In genomic region chr10:123994417-123995081, GRCh38 we compare ENCODE assay signal across 7 cellular contexts.
DNase-seq lines count a peak whose midpoint lies in the region; ATAC-seq and TF ChIP-seq lines count a peak whose summit lies in the region.

No MANE protein-coding gene starts in this region.

- H3K27me3 ChIP-seq in HUES48 (ENCODE audit: control insufficient read depth, insufficient read depth, low read length) (peaks cover 37% of the 10 kb centered on the region), PC-9 (ENCODE audit: insufficient read depth, low read depth) (no peaks in the 10 kb centered on the region)

- POLR2A ChIA-PET in PC-9 (lab: Charles Lee; ENCODE audit: unreplicated experiment): interaction anchor here (0.5 kb wide), 1 partner anchor 111 kb away, joined by 3 read pairs; no protein-coding TSS in a partner anchor

- H3K36me3 ChIP-seq in HUES48 (ENCODE audit: control insufficient read depth, insufficient read depth, low read length) (no peaks in the 10 kb centered on the region), PC-9 (ENCODE audit: low read depth) (no peaks in the 10 kb centered on the region)

- no peak overlapping the region for H2AFZ ChIP-seq in PC-9

- H3K27ac ChIP-seq in HUES48 (ENCODE audit: low read depth, low read length) (no peak overlapping the region), PC-9 (peak overlapping the region; percentile 99)

- BruUV-seq in PC-9 (replicated peaks; lab: Mats Ljungman, UMichigan): no TSS peak

- H3K4me1 Mint-ChIP-seq in natural killer cell treated with Interleukin-12 subunit alpha and Interleukin-12 subunit beta and Interleukin-15 and Interleukin-18, amount 100 ng/mL, for 72 hours (ENCODE audit: low read depth in 2 of 2): peaks cover 11% of the 10 kb centered on the region in 2 donors
- peaks cover 37% of the 10 kb centered on the region for H3K4me1 Mint-ChIP-seq in stimulated activated memory B cell treated with anti-CD40 and anti-IgM and Interleukin-4, amounts not matched to agents 10 μg/mL and 1 μg/mL and 100 μg/mL, for 72 hours

- H3K27ac Mint-ChIP-seq in natural killer cell treated with Interleukin-12 subunit alpha and Interleukin-12 subunit beta and Interleukin-15 and Interleukin-18, amount 100 ng/mL, for 72 hours: no peak overlapping the region
- peak overlapping the region; percentile 52 for H3K27ac Mint-ChIP-seq in stimulated activated memory B cell treated with anti-CD40 and anti-IgM and Interleukin-4, amounts not matched to agents 10 μg/mL and 1 μg/mL and 100 μg/mL, for 72 hours

- H3K4me3 Mint-ChIP-seq in natural killer cell treated with Interleukin-12 subunit alpha and Interleukin-12 subunit beta and Interleukin-15 and Interleukin-18, amount 100 ng/mL, for 72 hours: no peak overlapping the region
- H3K4me3 Mint-ChIP-seq in stimulated activated memory B cell treated with anti-CD40 and anti-IgM and Interleukin-4, amounts not matched to agents 10 μg/mL and 1 μg/mL and 100 μg/mL, for 72 hours: peak overlapping the region; percentile 74

- intact Hi-C loops in PC-9 (cut with micrococcal nuclease; ENCODE audit: unreplicated experiment): loop anchor here (1.0 to 10.0 kb wide), 6 partner anchors 98 to 750 kb away; partner anchors contain the start of genes CHST15 and FAM53B

- DNase-seq in GM13976 (ENCODE audit: low spot score): peak; percentile 93
- DNase-seq in PC-9: peak; percentile 70 to 90
- peak; percentile 68 for DNase-seq in activated T-helper 1 cell treated with anti-CD3 and anti-CD28 coated beads, Interleukin-2, amount 50 U/mL, for 16 hours (ENCODE audit: low read depth in 1 of 2, low spot score in 1 of 2)
- peak; percentile 85 for DNase-seq in fibroblast of peridontal ligament (ENCODE audit: extremely low read depth)
- peak; percentile 86 for DNase-seq in natural killer cell treated with Interleukin-12 subunit alpha and Interleukin-12 subunit beta and Interleukin-15 and Interleukin-18, amount 100 ng/mL, for 72 hours (ENCODE audit: low spot score)

- H3K9me3 ChIP-seq in HUES48 (ENCODE audit: control insufficient read depth, insufficient read depth, low read length): no peaks in the 10 kb centered on the region
- no peaks in the 10 kb centered on the region for H3K9me3 ChIP-seq in PC-9 (ENCODE audit: insufficient read depth, low read depth)

- peak overlapping the region; percentile 57 for H3K4me3 ChIP-seq in HUES48 (ENCODE audit: low read depth, low read length)
- peak overlapping the region; percentile 50; the same call in 1 of the 2 replicates for H3K4me3 ChIP-seq in PC-9

- H3K4me2 ChIP-seq in PC-9: peak overlapping the region; percentile 83

- H3K9ac ChIP-seq in HUES48 (ENCODE audit: low read depth, low read length): no peak overlapping the region

- peaks cover 15% of the 10 kb centered on the region for H3K4me1 ChIP-seq in HUES48 (ENCODE audit: control insufficient read depth, insufficient read depth, low read length)
- H3K4me1 ChIP-seq in PC-9 (replicated peaks; ENCODE audit: insufficient read depth): peaks cover 29% of the 10 kb centered on the region

- peak; percentile 76 to 88 for ATAC-seq in natural killer cell treated with Interleukin-12 subunit alpha and Interleukin-12 subunit beta and Interleukin-15 and Interleukin-18, amount 100 ng/mL, for 72 hours
- peak; percentile 72 for ATAC-seq in stimulated activated memory B cell treated with anti-CD40 and anti-IgM and Interleukin-4, amounts not matched to agents 10 μg/mL and 1 μg/mL and 100 μg/mL, for 72 hours

- H3K9me2 ChIP-seq in PC-9 (ENCODE audit: insufficient read depth): no peaks in the 10 kb centered on the region

- H3F3A ChIP-seq in PC-9 (ENCODE audit: insufficient read depth, low read depth): peaks cover 26% of the 10 kb centered on the region

- in situ Hi-C loops in GM13976 (cut with MboI; ENCODE audit: low sequenced_read_pairs, unreplicated experiment): loop anchor here (5.0 kb wide), 1 partner anchor 393 kb away; no protein-coding TSS in a partner anchor

- H4K20me1 ChIP-seq in PC-9 (ENCODE audit: insufficient read depth): no peaks in the 10 kb centered on the region

- no peaks in the 10 kb centered on the region for H3K9me3 Mint-ChIP-seq in natural killer cell treated with Interleukin-12 subunit alpha and Interleukin-12 subunit beta and Interleukin-15 and Interleukin-18, amount 100 ng/mL, for 72 hours
- H3K9me3 Mint-ChIP-seq in stimulated activated memory B cell treated with anti-CD40 and anti-IgM and Interleukin-4, amounts not matched to agents 10 μg/mL and 1 μg/mL and 100 μg/mL, for 72 hours: no peaks in the 10 kb centered on the region

- TF ChIP-seq CTCF in GM13976 (IDR thresholded peaks at IDR 0.05; ENCODE audit: borderline replicate concordance, control extremely low read depth, extremely low read depth, insufficient read depth, missing control alignments): peak; percentile 98
- TF ChIP-seq CTCF in PC-9 (conservative IDR thresholded peaks at IDR 0.05): peak; percentile 92

- peaks cover 4% of the 10 kb centered on the region for H3K36me3 Mint-ChIP-seq in natural killer cell treated with Interleukin-12 subunit alpha and Interleukin-12 subunit beta and Interleukin-15 and Interleukin-18, amount 100 ng/mL, for 72 hours
- H3K36me3 Mint-ChIP-seq in stimulated activated memory B cell treated with anti-CD40 and anti-IgM and Interleukin-4, amounts not matched to agents 10 μg/mL and 1 μg/mL and 100 μg/mL, for 72 hours: no peaks in the 10 kb centered on the region

- peaks cover 50% of the 10 kb centered on the region in 2 donors for H3K27me3 Mint-ChIP-seq in natural killer cell treated with Interleukin-12 subunit alpha and Interleukin-12 subunit beta and Interleukin-15 and Interleukin-18, amount 100 ng/mL, for 72 hours
- peaks cover 55% of the 10 kb centered on the region for H3K27me3 Mint-ChIP-seq in stimulated activated memory B cell treated with anti-CD40 and anti-IgM and Interleukin-4, amounts not matched to agents 10 μg/mL and 1 μg/mL and 100 μg/mL, for 72 hours

- CTCF ChIA-PET in PC-9 (lab: Charles Lee): interaction anchor here (0.5 to 3.9 kb wide), 8 partner anchors 96 to 1833 kb away, joined by 3 to 24 read pairs (median 4); no protein-coding TSS in a partner anchor

- no peaks in the 10 kb centered on the region for H3K79me2 ChIP-seq in PC-9 (ENCODE audit: low read depth)
